In the genomic region with DNA sequence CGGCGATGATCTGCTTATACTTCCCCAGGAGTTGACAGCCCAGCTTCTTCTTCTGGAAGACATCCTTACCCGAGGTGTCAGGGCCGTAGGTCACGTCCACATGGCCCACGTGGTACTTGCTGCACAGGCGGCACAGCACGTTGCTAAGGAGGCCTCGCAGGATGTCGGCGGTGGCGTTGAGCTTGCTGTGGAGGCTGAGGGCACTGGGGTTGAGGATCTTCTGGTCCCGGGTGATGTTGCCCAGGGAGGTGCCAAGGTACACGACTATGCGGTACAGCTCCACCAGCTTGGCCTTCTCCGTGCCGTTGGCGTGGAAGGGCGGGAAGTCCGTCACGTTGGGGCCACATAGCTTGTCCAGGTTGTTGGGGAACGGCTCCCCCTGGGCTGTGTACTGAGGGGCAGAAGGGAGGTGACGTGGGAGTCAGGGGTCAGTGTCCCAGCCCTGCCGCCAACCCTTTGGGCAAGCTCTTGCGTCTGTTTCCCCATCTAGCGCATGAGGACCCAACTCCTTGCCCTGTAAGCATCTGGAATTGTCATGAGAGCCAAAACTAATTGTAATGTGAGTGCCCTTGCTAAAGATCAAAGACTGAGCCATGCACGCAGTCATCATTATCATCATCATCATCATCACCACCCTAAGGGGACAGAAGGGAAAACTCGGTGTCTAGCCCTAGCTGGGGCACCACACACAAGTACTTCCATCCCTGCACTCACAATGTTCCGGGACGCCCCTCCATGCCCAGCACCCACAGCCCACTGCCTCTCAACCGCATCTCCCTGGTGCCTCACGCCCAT, we compare ENCODE assay signal across 1 cellular context.
TF ChIP-seq lines count a peak whose summit lies in the region.

No MANE protein-coding gene starts in this region.

TF ChIP-seq in HEK293, 187 proteins besides CTCF, POLR2A, EP300 and RAD21 (continued from another document):
- TF ChIP-seq, protein P1, sequence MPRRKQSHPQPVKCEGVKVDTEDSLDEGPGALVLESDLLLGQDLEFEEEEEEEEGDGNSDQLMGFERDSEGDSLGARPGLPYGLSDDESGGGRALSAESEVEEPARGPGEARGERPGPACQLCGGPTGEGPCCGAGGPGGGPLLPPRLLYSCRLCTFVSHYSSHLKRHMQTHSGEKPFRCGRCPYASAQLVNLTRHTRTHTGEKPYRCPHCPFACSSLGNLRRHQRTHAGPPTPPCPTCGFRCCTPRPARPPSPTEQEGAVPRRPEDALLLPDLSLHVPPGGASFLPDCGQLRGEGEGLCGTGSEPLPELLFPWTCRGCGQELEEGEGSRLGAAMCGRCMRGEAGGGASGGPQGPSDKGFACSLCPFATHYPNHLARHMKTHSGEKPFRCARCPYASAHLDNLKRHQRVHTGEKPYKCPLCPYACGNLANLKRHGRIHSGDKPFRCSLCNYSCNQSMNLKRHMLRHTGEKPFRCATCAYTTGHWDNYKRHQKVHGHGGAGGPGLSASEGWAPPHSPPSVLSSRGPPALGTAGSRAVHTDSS (tag by site-specific recombination; IDR thresholded peaks at IDR 0.05): peak; percentile 68
